Comparison of ENCODE assay signal across 15 cellular contexts in genomic region chr22:35911877-35912276, GRCh38.
"Had no signal": no experiment of that assay in that cellular context is flagged by ENCODE, and none has a peak within 500 bp of the region (broad histone marks: within the 10 kb centered on the region; RNA-seq: fewer than 3 reads in every experiment).

No MANE protein-coding gene starts in this region.

- ATAC-seq: activated T-cell treated with anti-CD3 and anti-CD28 coated beads, Interleukin-2, amount 50 U/mL, for 4 hours; foreskin keratinocyte; mucosa of descending colon; naive thymus-derived CD4-positive, alpha-beta T cell; T-cell; upper lobe of right lung had no signal

- H3K4me3 ChIP-seq: coronary artery, hepatocyte, mucosa of descending colon, right lobe of liver, spleen, suprapubic skin, upper lobe of right lung had no signal

- H3K27me3 ChIP-seq: foreskin keratinocyte, hepatocyte, right lobe of liver, suprapubic skin, upper lobe of right lung had no signal

- H3K27ac ChIP-seq: suprapubic skin had no signal

- DNase-seq: activated CD4-positive, alpha-beta memory T cell treated with anti-CD3 and anti-CD28 coated beads for 36 hours; activated effector memory CD4-positive, alpha-beta T cell treated with Interleukin-2 at 50 U/mL for 16 hours; activated T-cell treated with anti-CD3 and anti-CD28 coated beads, Interleukin-2, amount 50 U/mL, for 4 hours; foreskin keratinocyte; islet precursor cell; mucosa of descending colon; naive thymus-derived CD4-positive, alpha-beta T cell; right lobe of liver; spleen; T-cell; T-helper 9 cell; upper lobe of right lung had no signal

- H3K9me3 ChIP-seq: mucosa of descending colon, right lobe of liver, spleen, suprapubic skin, upper lobe of right lung had no signal

- H2AFZ ChIP-seq: hepatocyte had no signal

- H3K36me3 ChIP-seq: right lobe of liver, spleen, suprapubic skin, upper lobe of right lung had no signal

- H3K4me2 ChIP-seq: hepatocyte had no signal
